ENCODE assay signal across 11 cellular contexts in genomic region chr20:63847374-63848002, GRCh38. TPM values are rescaled to one million over a fixed set of nuclear protein-coding genes. Genes with fewer than 3 reads are reported as not detected.
DNase-seq lines count a peak whose midpoint lies in the region; ATAC-seq, FAIRE-seq and TF ChIP-seq lines count a peak whose summit lies in the region.
"Had no signal": no experiment of that assay in that cellular context is flagged by ENCODE, and none has a peak within 500 bp of the region (broad histone marks: within the 10 kb centered on the region; RNA-seq: fewer than 3 reads in every experiment).

No MANE protein-coding gene starts in this region.

- peak overlapping the region; percentile 18 for H3K4me2 ChIP-seq in endothelial cell of umbilical vein (ENCODE audit: insufficient read depth, low read length)

- no peak overlapping the region for H3K4me3 Mint-ChIP-seq in activated CD4-positive, alpha-beta memory T cell treated with anti-CD3 and anti-CD28 coated beads for 36 hours

- H3K9me3 Mint-ChIP-seq in activated CD4-positive, alpha-beta memory T cell treated with anti-CD3 and anti-CD28 coated beads for 36 hours = no peaks in the 10 kb centered on the region

- peaks cover 20% of the 10 kb centered on the region for H3K4me1 Mint-ChIP-seq in activated CD4-positive, alpha-beta memory T cell treated with anti-CD3 and anti-CD28 coated beads for 36 hours (ENCODE audit: low read depth)

- no peaks in the 10 kb centered on the region for H3K27me3 ChIP-seq in endothelial cell of umbilical vein (ENCODE audit: control insufficient read depth in 2 of 2, insufficient read depth in 2 of 2, low read length in 2 of 2)

- peak overlapping the region; percentile 3 for H3K9ac ChIP-seq in endothelial cell of umbilical vein (replicated peaks; ENCODE audit: extremely low read depth, insufficient read depth, low read length)

- peak overlapping the region; percentile 77 for H2AFZ ChIP-seq in endothelial cell of umbilical vein (ENCODE audit: low read depth, low read length)

- no peak for TF ChIP-seq POLR2A in endothelial cell of umbilical vein (IDR thresholded peaks at IDR 0.05; ENCODE audit: low read depth, low read length)

- CTCF ChIA-PET in endothelial cell of umbilical vein (lab: Charles Lee) = interaction anchor here (0.7 to 2.2 kb wide), 3 partner anchors 11 to 191 kb away, joined by 3 to 16 read pairs (median 3); no protein-coding TSS in a partner anchor
- CTCF ChIA-PET in activated CD4-positive, alpha-beta memory T cell treated with anti-CD3 and anti-CD28 coated beads for 36 hours (lab: Charles Lee) = interaction anchor here (0.9 kb wide), 1 partner anchor 62 kb away, joined by 3 read pairs; no protein-coding TSS in a partner anchor

- FAIRE-seq in endothelial cell of umbilical vein (lab: Jason Lieb, UNC) = peak; percentile 84

- POLR2A ChIA-PET in endothelial cell of umbilical vein (lab: Charles Lee) = no interaction called here
- POLR2A ChIA-PET in activated CD4-positive, alpha-beta memory T cell treated with anti-CD3 and anti-CD28 coated beads for 36 hours (lab: Charles Lee) = no interaction called here

- peak overlapping the region in 1 of 3 experiments; percentile 6 for H3K4me3 ChIP-seq in endothelial cell of umbilical vein (replicated peaks in 1 of 3; ENCODE audit: insufficient read depth in 1 of 3, low read depth in 1 of 3, low read length in 3 of 3)
- H3K4me3 ChIP-seq in mucosa of descending colon = no peak overlapping the region

- no peaks in the 10 kb centered on the region for H3K9me1 ChIP-seq in endothelial cell of umbilical vein (replicated peaks; ENCODE audit: control insufficient read depth, extremely low read depth, insufficient read depth, low read length)

- H3K27ac ChIP-seq in endothelial cell of umbilical vein (ENCODE audit: insufficient read depth, low read depth, low read length) = peak overlapping the region; percentile 34

- dilution Hi-C loops in endothelial cell of umbilical vein (cut with MboI; ENCODE audit: extremely low pct_ligation_motif_present, low sequenced_read_pairs) = no loop called here

- TF ChIP-seq CTCF in endothelial cell of umbilical vein (IDR thresholded peaks at IDR 0.05; ENCODE audit: extremely low read depth in 1 of 2, insufficient read depth in 1 of 2, low read depth in 1 of 2, low read length in 2 of 2) (no peak), mucosa of descending colon (IDR thresholded peaks at IDR 0.05) (no peak)

- DNase-seq in CD1c-positive myeloid dendritic cell (ENCODE audit: extremely low spot score) = peak; percentile 34
- DNase-seq in MV-4-11 (lab: John Stamatoyannopoulos, UW) = peak; percentile 30
- DNase-seq in endothelial cell of umbilical vein (ENCODE audit: low read depth, low spot score) = peak; percentile 61
- DNase-seq in mucosa of descending colon = no peak
- DNase-seq in NCI-H526 (lab: John Stamatoyannopoulos, UW) = no peak
- DNase-seq in OCI-M1 (lab: John Stamatoyannopoulos, UW) = no peak
- DNase-seq in activated CD4-positive, alpha-beta memory T cell treated with anti-CD3 and anti-CD28 coated beads for 36 hours = no peak
- DNase-seq in NCI-H345 (lab: John Stamatoyannopoulos, UW) = no peak

- no peaks in the 10 kb centered on the region for H3K79me2 ChIP-seq in endothelial cell of umbilical vein (ENCODE audit: control insufficient read depth, insufficient read depth, low read length)

- TSS peak; percentile 19 for BruUV-seq in endothelial cell of umbilical vein (replicated peaks; lab: Mats Ljungman, UMichigan)

- no peaks in the 10 kb centered on the region for H3K36me3 Mint-ChIP-seq in activated CD4-positive, alpha-beta memory T cell treated with anti-CD3 and anti-CD28 coated beads for 36 hours

- H3K27ac Mint-ChIP-seq in activated CD4-positive, alpha-beta memory T cell treated with anti-CD3 and anti-CD28 coated beads for 36 hours = no peak overlapping the region

- H3K36me3 ChIP-seq in endothelial cell of umbilical vein (ENCODE audit: control insufficient read depth in 2 of 2, extremely low read depth in 1 of 2, insufficient read depth in 2 of 2, low read length in 2 of 2) (no peaks in the 10 kb centered on the region), mucosa of descending colon (ENCODE audit: low read depth) (no peaks in the 10 kb centered on the region)

- H3K9me3 ChIP-seq in endothelial cell of umbilical vein (replicated peaks; ENCODE audit: control insufficient read depth, insufficient read depth, low read length) = no peaks in the 10 kb centered on the region
- H3K9me3 ChIP-seq in mucosa of descending colon = no peaks in the 10 kb centered on the region

- H3K27me3 Mint-ChIP-seq in activated CD4-positive, alpha-beta memory T cell treated with anti-CD3 and anti-CD28 coated beads for 36 hours = peaks cover 47% of the 10 kb centered on the region

- H4K20me1 ChIP-seq in endothelial cell of umbilical vein (replicated peaks; ENCODE audit: control insufficient read depth, extremely low read depth, insufficient read depth, low read length) = no peaks in the 10 kb centered on the region

- intact Hi-C loops in endothelial cell of umbilical vein (cut with micrococcal nuclease) (no loop called here), mucosa of descending colon (cut with DNase I, micrococcal nuclease) (no loop called here)
- intact Hi-C loops in activated CD4-positive, alpha-beta memory T cell treated with anti-CD3 and anti-CD28 coated beads for 36 hours (cut with micrococcal nuclease) = no loop called here

- H3K4me1 ChIP-seq in endothelial cell of umbilical vein (ENCODE audit: control insufficient read depth, extremely low read depth, insufficient read depth, low read length) (peaks cover 25% of the 10 kb centered on the region), mucosa of descending colon (ENCODE audit: low read depth) (no peaks in the 10 kb centered on the region)

- peak; percentile 10 for ATAC-seq in mucosa of descending colon

TF ChIP-seq in endothelial cell of umbilical vein, 7 proteins besides CTCF, POLR2A, EP300 and RAD21 (continues in another document):
- TF ChIP-seq JUN (IDR thresholded peaks at IDR 0.05; ENCODE audit: borderline replicate concordance, insufficient read depth, insufficient read length, low read depth) (no peak), MYC (IDR thresholded peaks at IDR 0.05; ENCODE audit: low read depth, low read length) (no peak), FOS (IDR thresholded peaks at IDR 0.05; ENCODE audit: borderline replicate concordance, insufficient read depth, low read length) (no peak), GATA2 (IDR thresholded peaks at IDR 0.05; ENCODE audit: insufficient read depth, insufficient read length, low read depth, low read length) (no peak), POLR2AphosphoS5 (IDR thresholded peaks at IDR 0.05; ENCODE audit: insufficient read depth, low read depth, low read length) (no peak), EZH2 (IDR thresholded peaks at IDR 0.05; ENCODE audit: borderline replicate concordance, low read depth, low read length, severe bottlenecking) (no peak)

RNA-seq across cellular contexts. Expression of gene ABHD16B, which starts 13.8 kb away (rescaled TPM):
- total RNA-seq in endothelial cell of umbilical vein (not detected in 2 replicates), mucosa of descending colon (not detected)
- not detected in 2 replicates for polyA plus RNA-seq in endothelial cell of umbilical vein
- polyA plus RNA-seq in endothelial cell of umbilical vein (2011; cell fraction: cytosol; rRNA removed) = not detected in 2 replicates
- not detected in 2 replicates for polyA plus RNA-seq in endothelial cell of umbilical vein (2011; cell fraction: nucleus; rRNA removed)
- not detected in 2 replicates for polyA plus RNA-seq in endothelial cell of umbilical vein (2012)
- polyA minus RNA-seq in endothelial cell of umbilical vein = not detected in 2 replicates
- polyA minus RNA-seq in endothelial cell of umbilical vein (2011; cell fraction: cytosol; rRNA and poly(A)+ RNA removed) = not detected
- not detected in 2 replicates for polyA minus RNA-seq in endothelial cell of umbilical vein (2011; cell fraction: nucleus; rRNA and poly(A)+ RNA removed)
- total RNA-seq in activated CD4-positive, alpha-beta memory T cell treated with anti-CD3 and anti-CD28 coated beads for 36 hours = not detected
- total RNA-seq: MCF 10A had no signal
- polyA plus RNA-seq: BJ, neural cell had no signal

RNA-seq across cellular contexts. Expression of gene ZBTB46, which starts 16.4 kb away (rescaled TPM):
- total RNA-seq in endothelial cell of umbilical vein (4.3 and 7.1 TPM in 2 replicates), mucosa of descending colon (1 to 10 TPM; 3.1 to 5.7 (median 3.3) TPM)
- polyA plus RNA-seq in endothelial cell of umbilical vein = 1.3 TPM in 2 replicates
- polyA plus RNA-seq in endothelial cell of umbilical vein (2011; cell fraction: cytosol; rRNA removed) = 0.76 and 1.3 TPM in 2 replicates
- 2.0 and 2.3 TPM in 2 replicates for polyA plus RNA-seq in endothelial cell of umbilical vein (2011; cell fraction: nucleus; rRNA removed)
- 1.7 and 2.5 TPM in 2 replicates for polyA plus RNA-seq in endothelial cell of umbilical vein (2012)
- 5.8 and 6.6 TPM in 2 replicates for polyA minus RNA-seq in endothelial cell of umbilical vein
- polyA minus RNA-seq in endothelial cell of umbilical vein (2011; cell fraction: cytosol; rRNA and poly(A)+ RNA removed) = 18.6 TPM
- 2.4 and 3.6 TPM in 2 replicates for polyA minus RNA-seq in endothelial cell of umbilical vein (2011; cell fraction: nucleus; rRNA and poly(A)+ RNA removed)
- total RNA-seq in activated CD4-positive, alpha-beta memory T cell treated with anti-CD3 and anti-CD28 coated beads for 36 hours = 1 to 10 TPM; 4.6 to 5.5 TPM

RNA-seq across cellular contexts. Expression of gene TPD52L2, which starts 17.6 kb away (rescaled TPM):
- total RNA-seq in endothelial cell of umbilical vein (114 and 123 TPM in 2 replicates), mucosa of descending colon (10 to 100 TPM; 48.7 to 71.7 (median 55.7) TPM)
- polyA plus RNA-seq in endothelial cell of umbilical vein = 142 and 151 TPM in 2 replicates
- 153 and 166 TPM in 2 replicates for polyA plus RNA-seq in endothelial cell of umbilical vein (2011; cell fraction: cytosol; rRNA removed)
- polyA plus RNA-seq in endothelial cell of umbilical vein (2011; cell fraction: nucleus; rRNA removed) = 111 and 114 TPM in 2 replicates
- 140 and 153 TPM in 2 replicates for polyA plus RNA-seq in endothelial cell of umbilical vein (2012)
- polyA minus RNA-seq in endothelial cell of umbilical vein = 102 and 111 TPM in 2 replicates
- polyA minus RNA-seq in endothelial cell of umbilical vein (2011; cell fraction: cytosol; rRNA and poly(A)+ RNA removed) = 112 TPM
- polyA minus RNA-seq in endothelial cell of umbilical vein (2011; cell fraction: nucleus; rRNA and poly(A)+ RNA removed) = 33.5 and 36.6 TPM in 2 replicates
- total RNA-seq in activated CD4-positive, alpha-beta memory T cell treated with anti-CD3 and anti-CD28 coated beads for 36 hours = 10 to 100 TPM; 67.8 to 70.8 TPM

RNA-seq across cellular contexts. Expression of gene DNAJC5, which starts 47.4 kb away (rescaled TPM):
- total RNA-seq in endothelial cell of umbilical vein = 58.7 and 60.3 TPM in 2 replicates
- polyA plus RNA-seq in endothelial cell of umbilical vein = 40.1 and 44.7 TPM in 2 replicates
- polyA plus RNA-seq in endothelial cell of umbilical vein (2011; cell fraction: cytosol; rRNA removed) = 33.6 and 38.3 TPM in 2 replicates
- polyA plus RNA-seq in endothelial cell of umbilical vein (2011; cell fraction: nucleus; rRNA removed) = 37.7 and 41.4 TPM in 2 replicates
- polyA plus RNA-seq in endothelial cell of umbilical vein (2012) = 52.7 and 55.3 TPM in 2 replicates
- polyA minus RNA-seq in endothelial cell of umbilical vein = 66.9 and 75.0 TPM in 2 replicates
- polyA minus RNA-seq in endothelial cell of umbilical vein (2011; cell fraction: cytosol; rRNA and poly(A)+ RNA removed) = 27.5 TPM
- 22.1 and 24.6 TPM in 2 replicates for polyA minus RNA-seq in endothelial cell of umbilical vein (2011; cell fraction: nucleus; rRNA and poly(A)+ RNA removed)
- total RNA-seq in mucosa of descending colon = 10 to 100 TPM; 57.5 to 65.9 (median 65.4) TPM
- total RNA-seq in activated CD4-positive, alpha-beta memory T cell treated with anti-CD3 and anti-CD28 coated beads for 36 hours = 10 to 100 TPM; 33.7 to 33.8 TPM

Comparison
In these comparisons a context has a peak if more than half of its experiments do, and no peak if none do; other contexts are left out.
1. DNase-seq: peak in CD1c-positive myeloid dendritic cell (single experiment), MV-4-11 (single experiment) and endothelial cell of umbilical vein (single experiment); none in mucosa of descending colon (0 of 3), NCI-H526 (0 of 2), OCI-M1 (single experiment), activated CD4-positive, alpha-beta memory T cell treated with anti-CD3 and anti-CD28 coated beads for 36 hours (single experiment) and NCI-H345 (single experiment).